Comparison of ENCODE assay signal across 25 cellular contexts in genomic region chr2:109384308-109385271, GRCh38.
DNase-seq lines count a peak whose midpoint lies in the region; ATAC-seq, FAIRE-seq and TF ChIP-seq lines count a peak whose summit lies in the region.
"Had no signal": no experiment of that assay in that cellular context is flagged by ENCODE, and none has a peak within 500 bp of the region (broad histone marks: within the 10 kb centered on the region; RNA-seq: fewer than 3 reads in every experiment).

No MANE protein-coding gene starts in this region.

- BruUV-seq in GM12878 (replicated peaks; lab: Mats Ljungman, UMichigan): no TSS peak

- TF ChIP-seq CTCF in GM12878 (IDR thresholded peaks at IDR 0.05 in 2 of 3, conservative IDR thresholded peaks at IDR 0.05 in 1 of 3; ENCODE audit: control insufficient read depth in 2 of 3, extremely low read depth in 1 of 3, insufficient read depth in 1 of 3, low read depth in 3 of 3, low read length in 3 of 3) (no peak), sigmoid colon (IDR thresholded peaks at IDR 0.05) (no peak)

- TF ChIP-seq POLR2A in GM12878 (IDR thresholded peaks at IDR 0.05; ENCODE audit: low read depth, low read length): no peak
- TF ChIP-seq POLR2A in sigmoid colon (IDR thresholded peaks at IDR 0.05): no peak

- WGBS in GM12878 (ENCODE audit: insufficient coverage, insufficient replicate concordance, low lambda C conversion rate, missing lambda C conversion rate): 43% methylated on average over 17 of the region's 18 CpGs
- 89 to 90% methylated on average over 18 of the region's 18 CpGs for WGBS in sigmoid colon, 2 donors

- H3K4me2 ChIP-seq in GM12878 (ENCODE audit: control insufficient read depth, insufficient read depth): no peak overlapping the region
- H3K4me2 ChIP-seq: PC-9 had no signal

- in situ Hi-C loops in GM12878 (cut with MboI): no loop called here

- no peak overlapping the region for H3K9ac ChIP-seq in GM12878 (ENCODE audit: control insufficient read depth, insufficient read depth, low read length)

- no peak overlapping the region for H2AFZ ChIP-seq in GM12878 (ENCODE audit: control insufficient read depth, low read depth, low read length)
- H2AFZ ChIP-seq: PC-9 had no signal

- H3K27ac ChIP-seq in GM12878 (ENCODE audit: control insufficient read depth, insufficient read depth): no peak overlapping the region
- no peak overlapping the region for H3K27ac ChIP-seq in sigmoid colon
- H3K27ac ChIP-seq: 22Rv1, epithelial cell of prostate, ovary, PC-9, upper lobe of left lung had no signal

- H3K36me3 ChIP-seq in GM12878 (ENCODE audit: control insufficient read depth in 2 of 2, insufficient read depth in 2 of 2, low read length in 1 of 2): no peaks in the 10 kb centered on the region
- no peaks in the 10 kb centered on the region for H3K36me3 ChIP-seq in sigmoid colon
- H3K36me3 ChIP-seq: ovary, upper lobe of left lung had no signal

- no peak for TF ChIP-seq EP300 in GM12878 (IDR thresholded peaks at IDR 0.05; ENCODE audit: borderline replicate concordance in 1 of 2, control insufficient read depth in 1 of 2, low read depth in 2 of 2, low read length in 2 of 2)
- TF ChIP-seq EP300 in sigmoid colon (IDR thresholded peaks at IDR 0.05): no peak

- H3K27me3 ChIP-seq in GM12878 (replicated peaks in 1 of 2; ENCODE audit: control insufficient read depth in 2 of 2, insufficient read depth in 2 of 2, low read length in 1 of 2) (no peaks in the 10 kb centered on the region), sigmoid colon (no peaks in the 10 kb centered on the region)
- H3K27me3 ChIP-seq: ovary, upper lobe of left lung had no signal

- no peaks in the 10 kb centered on the region for H3K79me2 ChIP-seq in GM12878 (ENCODE audit: control insufficient read depth, insufficient read depth, low read length)

- CTCF ChIA-PET in GM12878 (lab: Yijun Ruan, JAX): no interaction called here

- intact Hi-C loops in GM12878 (cut with micrococcal nuclease; ENCODE audit: unreplicated experiment) (no loop called here), left ventricle myocardium superior (cut with micrococcal nuclease) (no loop called here), sigmoid colon (cut with DNase I) (no loop called here)

- TF ChIP-seq RAD21 in GM12878 (IDR thresholded peaks at IDR 0.05; ENCODE audit: insufficient read depth, low read depth, low read length): no peak

- POLR2A ChIA-PET in GM12878 (lab: Charles Lee): no interaction called here

- ATAC-seq in GM12878 (peak; percentile 47), left ventricle myocardium superior (peak; percentile 62)
- ATAC-seq: activated CD4-positive, CD25-positive, alpha-beta regulatory T cell treated with anti-CD3 and anti-CD28 coated beads, Interleukin-2, amount 50 U/mL, for 24 hours; activated CD8-positive, alpha-beta T cell treated with anti-CD3 and anti-CD28 coated beads, Interleukin-2, amount 10 ng/mL, durations not matched to agents 7 days and 5 days; CD8-positive, alpha-beta T cell; left lobe of liver; natural killer cell; T-cell had no signal

- H3K4me1 ChIP-seq in GM12878 (ENCODE audit: control insufficient read depth, insufficient read depth, low read length) (no peaks in the 10 kb centered on the region), sigmoid colon (peaks cover 0 to 21% (median 15%) of the 10 kb centered on the region in 4 donors)

- H3K9me3 ChIP-seq in GM12878 (replicated peaks; ENCODE audit: control insufficient read depth, insufficient read depth, low read length) (no peaks in the 10 kb centered on the region), sigmoid colon (no peaks in the 10 kb centered on the region)
- H3K9me3 ChIP-seq: ovary, upper lobe of left lung had no signal

- no peak for FAIRE-seq in GM12878 (lab: Jason Lieb, UNC)

- no peaks in the 10 kb centered on the region for H4K20me1 ChIP-seq in GM12878 (ENCODE audit: control insufficient read depth, insufficient read depth)

- SMC1A ChIA-PET in GM12878 (lab: Charles Lee; ENCODE audit: uncharacterized antibody, unreplicated experiment): no interaction called here

- H3K4me3 ChIP-seq in GM12878: no peak overlapping the region
- H3K4me3 ChIP-seq in sigmoid colon: no peak overlapping the region
- H3K4me3 ChIP-seq: ovary, PC-9, upper lobe of left lung had no signal

- DNase-seq in activated CD4-positive, CD25-positive, alpha-beta regulatory T cell treated with anti-CD3 and anti-CD28 coated beads, Interleukin-2, amount 50 U/mL, for 72 hours: peak; percentile 22
- no peak for DNase-seq in activated CD4-positive, CD25-positive, alpha-beta regulatory T cell (lab: John Stamatoyannopoulos, UW)
- no peak for DNase-seq in GM12878 (ENCODE audit: low read depth, low spot score)
- DNase-seq in left ventricle myocardium superior: no peak
- peak; percentile 58 for DNase-seq in sigmoid colon
- DNase-seq in NCI-H2227 treated with DMSO at 0.1 percent for 48 hours (lab: John Stamatoyannopoulos, UW): no peak
- DNase-seq in DMS153 (lab: John Stamatoyannopoulos, UW): no peak
- DNase-seq in NCI-H2107 treated with DMSO at 0.1 percent for 48 hours (lab: John Stamatoyannopoulos, UW; ENCODE audit: unreplicated experiment): no peak
- DNase-seq: activated CD8-positive, alpha-beta T cell treated with anti-CD3 and anti-CD28 coated beads, Interleukin-2, amount 10 ng/mL, durations not matched to agents 7 days and 5 days; activated T-cell treated with anti-CD3 and anti-CD28 coated beads, Interleukin-2, amount 50 U/mL, for 1 hour; CD8-positive, alpha-beta T cell; KBM-7; MM.1S; natural killer cell; NCI-H1417 treated with DMSO at 0.1 percent for 48 hours; NCI-H446 treated with DMSO at 0.1 percent for 48 hours; NK-92 treated with Interleukin-12 subunit alpha and Interleukin-12 subunit beta, amount 100 ng/mL, for 24 hours; PC-9; T-cell had no signal

- RAD21 ChIA-PET in GM12878 (lab: Charles Lee; ENCODE audit: unreplicated experiment): interaction anchor here (1.0 to 1.2 kb wide), 2 partner anchors 126 to 167 kb away, joined by 3 to 4 read pairs; no protein-coding TSS in a partner anchor

TF ChIP-seq in GM12878, 131 proteins besides CTCF, POLR2A, EP300 and RAD21:
- no peak for TF ChIP-seq SIX5 (IDR thresholded peaks at IDR 0.05; ENCODE audit: low read depth, low read length, severe bottlenecking)
- TF ChIP-seq ZNF24 (IDR thresholded peaks at IDR 0.05): 0 out of 2 replicates have a peak, but pooled peaks have one; percentile 33
- TF ChIP-seq POLR2AphosphoS2 (IDR thresholded peaks at IDR 0.05; ENCODE audit: low read depth, low read length): no peak
- TF ChIP-seq HDGF (IDR thresholded peaks at IDR 0.05): no peak
- TF ChIP-seq MEF2B (IDR thresholded peaks at IDR 0.05; ENCODE audit: partially characterized antibody, poor library complexity, severe bottlenecking): peak; percentile 87
- 0 out of 2 replicates have a peak, but pooled peaks have one; percentile 5 for TF ChIP-seq SPI1 (IDR thresholded peaks at IDR 0.05; ENCODE audit: borderline replicate concordance, insufficient read depth, low read depth, low read length)
- TF ChIP-seq GATAD2B (conservative IDR thresholded peaks at IDR 0.05; ENCODE audit: low read depth): 0 out of 2 replicates have a peak, but pooled peaks have one; percentile 27
- TF ChIP-seq BHLHE40 (IDR thresholded peaks at IDR 0.05; ENCODE audit: borderline replicate concordance in 1 of 2, low read depth in 2 of 2, low read length in 1 of 2): no peak

Comparison
In these comparisons a context has a peak if more than half of its experiments do, and no peak if none do; other contexts are left out.
1. DNase-seq: peak in activated CD4-positive, CD25-positive, alpha-beta regulatory T cell treated with anti-CD3 and anti-CD28 coated beads, Interleukin-2, amount 50 U/mL, for 72 hours (single experiment) and sigmoid colon (single experiment); none in activated CD4-positive, CD25-positive, alpha-beta regulatory T cell (0 of 4), GM12878 (single experiment), left ventricle myocardium superior (single experiment), NCI-H2227 treated with DMSO at 0.1 percent for 48 hours (single experiment), DMS153 (single experiment) and NCI-H2107 treated with DMSO at 0.1 percent for 48 hours (single experiment).